ENCODE assay signal across 8 cellular contexts in the genomic region with DNA sequence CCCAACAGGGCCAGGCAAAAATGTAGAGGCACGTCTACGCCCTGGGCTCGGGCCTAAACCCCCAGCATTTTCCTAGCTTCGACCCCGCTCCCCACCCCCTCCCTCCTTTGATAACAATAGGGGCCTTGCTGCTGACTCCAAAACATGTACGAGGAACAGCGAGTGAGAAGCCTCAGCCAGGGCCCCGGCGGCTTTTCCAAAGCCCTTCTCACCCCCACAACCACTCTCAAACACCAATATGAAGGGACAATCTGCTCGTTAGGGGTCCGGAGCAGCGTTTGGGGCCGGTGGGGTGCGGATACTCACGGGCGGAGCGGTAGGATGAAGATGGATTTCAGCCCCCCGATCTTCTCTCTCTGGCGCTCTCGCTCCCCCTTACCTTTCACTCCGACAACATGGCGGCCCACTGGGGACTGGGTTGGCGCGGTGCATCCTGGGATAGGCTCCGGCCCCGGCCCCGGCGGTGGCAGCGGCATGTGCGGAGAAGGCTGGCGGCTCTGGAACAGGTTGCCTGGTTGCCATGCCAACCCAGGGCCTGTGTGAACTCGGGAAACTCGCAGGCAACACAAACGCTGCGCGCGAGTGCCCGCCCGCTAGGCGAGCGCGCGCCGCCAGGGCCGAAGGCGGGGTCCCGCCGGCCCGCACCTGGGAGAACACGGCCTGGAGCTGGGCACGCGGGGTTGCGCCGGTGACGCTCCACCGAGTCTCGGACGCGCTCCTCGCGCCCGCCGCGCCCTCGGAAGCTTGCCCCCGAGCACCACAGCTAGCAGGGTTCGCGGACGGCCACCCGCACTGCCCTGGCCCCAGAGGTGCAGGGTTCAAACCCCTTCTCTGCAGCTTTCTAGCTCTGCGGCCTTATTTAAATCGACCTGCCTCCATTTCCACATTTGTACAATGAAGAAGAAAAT. TPM values are rescaled to one million over a fixed set of nuclear protein-coding genes. Genes with fewer than 3 reads are reported as not detected.
DNase-seq lines count a peak whose midpoint lies in the region; ATAC-seq and TF ChIP-seq lines count a peak whose summit lies in the region.

A gene with protein sequence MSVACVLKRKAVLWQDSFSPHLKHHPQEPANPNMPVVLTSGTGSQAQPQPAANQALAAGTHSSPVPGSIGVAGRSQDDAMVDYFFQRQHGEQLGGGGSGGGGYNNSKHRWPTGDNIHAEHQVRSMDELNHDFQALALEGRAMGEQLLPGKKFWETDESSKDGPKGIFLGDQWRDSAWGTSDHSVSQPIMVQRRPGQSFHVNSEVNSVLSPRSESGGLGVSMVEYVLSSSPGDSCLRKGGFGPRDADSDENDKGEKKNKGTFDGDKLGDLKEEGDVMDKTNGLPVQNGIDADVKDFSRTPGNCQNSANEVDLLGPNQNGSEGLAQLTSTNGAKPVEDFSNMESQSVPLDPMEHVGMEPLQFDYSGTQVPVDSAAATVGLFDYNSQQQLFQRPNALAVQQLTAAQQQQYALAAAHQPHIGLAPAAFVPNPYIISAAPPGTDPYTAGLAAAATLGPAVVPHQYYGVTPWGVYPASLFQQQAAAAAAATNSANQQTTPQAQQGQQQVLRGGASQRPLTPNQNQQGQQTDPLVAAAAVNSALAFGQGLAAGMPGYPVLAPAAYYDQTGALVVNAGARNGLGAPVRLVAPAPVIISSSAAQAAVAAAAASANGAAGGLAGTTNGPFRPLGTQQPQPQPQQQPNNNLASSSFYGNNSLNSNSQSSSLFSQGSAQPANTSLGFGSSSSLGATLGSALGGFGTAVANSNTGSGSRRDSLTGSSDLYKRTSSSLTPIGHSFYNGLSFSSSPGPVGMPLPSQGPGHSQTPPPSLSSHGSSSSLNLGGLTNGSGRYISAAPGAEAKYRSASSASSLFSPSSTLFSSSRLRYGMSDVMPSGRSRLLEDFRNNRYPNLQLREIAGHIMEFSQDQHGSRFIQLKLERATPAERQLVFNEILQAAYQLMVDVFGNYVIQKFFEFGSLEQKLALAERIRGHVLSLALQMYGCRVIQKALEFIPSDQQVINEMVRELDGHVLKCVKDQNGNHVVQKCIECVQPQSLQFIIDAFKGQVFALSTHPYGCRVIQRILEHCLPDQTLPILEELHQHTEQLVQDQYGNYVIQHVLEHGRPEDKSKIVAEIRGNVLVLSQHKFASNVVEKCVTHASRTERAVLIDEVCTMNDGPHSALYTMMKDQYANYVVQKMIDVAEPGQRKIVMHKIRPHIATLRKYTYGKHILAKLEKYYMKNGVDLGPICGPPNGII (minus strand): TSS at position 408 of the 908 bp plus-strand sequence. CDS start 6,151 bp downstream, outside the sequence.

- POLR2A ChIA-PET in RWPE1 (lab: Yijun Ruan, JAX; ENCODE audit: low non-redundant PET): no interaction called here

- H3K27me3 Mint-ChIP-seq in activated T-helper 2 cell treated with anti-CD3 and anti-CD28 coated beads, Interferon-gamma antibody, Interleukin-2, Interleukin-4, amounts not matched to agents 10 μg/mL and 5 μg/mL and 100 μg/mL, durations not matched to agents 14 hours and 24 hours and 36 hours (ENCODE audit: low read depth): no peaks in the 10 kb centered on the region
- no peaks in the 10 kb centered on the region for H3K27me3 Mint-ChIP-seq in natural killer cell treated with Interleukin-12 subunit alpha and Interleukin-12 subunit beta and Interleukin-15 and Interleukin-18, amount 100 ng/mL, for 72 hours

- H3K4me1 Mint-ChIP-seq in activated T-helper 2 cell treated with anti-CD3 and anti-CD28 coated beads, Interferon-gamma antibody, Interleukin-2, Interleukin-4, amounts not matched to agents 10 μg/mL and 5 μg/mL and 100 μg/mL, durations not matched to agents 14 hours and 24 hours and 36 hours (ENCODE audit: low read depth): peaks cover 20% of the 10 kb centered on the region
- H3K4me1 Mint-ChIP-seq in natural killer cell treated with Interleukin-12 subunit alpha and Interleukin-12 subunit beta and Interleukin-15 and Interleukin-18, amount 100 ng/mL, for 72 hours (ENCODE audit: low read depth in 2 of 2): peaks cover 24 to 27% of the 10 kb centered on the region in 2 donors

- H3K4me3 ChIP-seq in LNCaP clone FGC (ENCODE audit: low read depth, low read length): peak within 1 kb of the TSS; percentile 89

- H3K27ac ChIP-seq in RWPE1: peak within 1 kb of the TSS; percentile 96

- H3K36me3 Mint-ChIP-seq in activated T-helper 2 cell treated with anti-CD3 and anti-CD28 coated beads, Interferon-gamma antibody, Interleukin-2, Interleukin-4, amounts not matched to agents 10 μg/mL and 5 μg/mL and 100 μg/mL, durations not matched to agents 14 hours and 24 hours and 36 hours (ENCODE audit: low read depth): peaks cover 25% of the 10 kb centered on the region
- H3K36me3 Mint-ChIP-seq in natural killer cell treated with Interleukin-12 subunit alpha and Interleukin-12 subunit beta and Interleukin-15 and Interleukin-18, amount 100 ng/mL, for 72 hours: peaks cover 13% of the 10 kb centered on the region

- CTCF ChIA-PET in RWPE1 (lab: Yijun Ruan, JAX): interaction anchor here (0.8 kb wide), 1 partner anchor 97 kb away, joined by 3 read pairs; no protein-coding TSS in a partner anchor

- H3K27ac Mint-ChIP-seq in activated T-helper 2 cell treated with anti-CD3 and anti-CD28 coated beads, Interferon-gamma antibody, Interleukin-2, Interleukin-4, amounts not matched to agents 10 μg/mL and 5 μg/mL and 100 μg/mL, durations not matched to agents 14 hours and 24 hours and 36 hours: peak within 1 kb of the TSS; percentile 96
- H3K27ac Mint-ChIP-seq in natural killer cell treated with Interleukin-12 subunit alpha and Interleukin-12 subunit beta and Interleukin-15 and Interleukin-18, amount 100 ng/mL, for 72 hours: peak within 1 kb of the TSS; percentile 97 to 99

- intact Hi-C loops in activated T-helper 2 cell treated with anti-CD3 and anti-CD28 coated beads, Interferon-gamma antibody, Interleukin-2, Interleukin-4, amounts not matched to agents 10 μg/mL and 5 μg/mL and 100 μg/mL, durations not matched to agents 14 hours and 24 hours and 36 hours (cut with micrococcal nuclease): loop anchor here (1.0 to 2.0 kb wide), 4 partner anchors 11 to 232 kb away; a partner anchor contains a TSS

- TF ChIP-seq CTCF in LNCaP clone FGC (IDR thresholded peaks at IDR 0.05; ENCODE audit: control insufficient read depth, extremely low read depth, insufficient read depth): no peak
- TF ChIP-seq CTCF in RWPE1 (conservative IDR thresholded peaks at IDR 0.05; ENCODE audit: low read depth): no peak

- peak; percentile 98 for DNase-seq in EH (ENCODE audit: low read depth)
- peak; percentile 89 for DNase-seq in GOT3 (lab: John Stamatoyannopoulos, UW)
- peak; percentile 97 for DNase-seq in LNCaP clone FGC (ENCODE audit: low read depth)
- peak; percentile 95 for DNase-seq in RWPE1 (ENCODE audit: low spot score)
- DNase-seq in activated T-helper 2 cell treated with anti-CD3 and anti-CD28 coated beads, Interferon-gamma antibody, Interleukin-2, Interleukin-4, amounts not matched to agents 10 μg/mL and 5 μg/mL and 100 μg/mL, durations not matched to agents 14 hours and 24 hours and 36 hours (ENCODE audit: low spot score): peak; percentile 98
- peak; percentile 93 for DNase-seq in fibroblast of peridontal ligament (ENCODE audit: extremely low read depth)
- DNase-seq in natural killer cell treated with Interleukin-12 subunit alpha and Interleukin-12 subunit beta and Interleukin-15 and Interleukin-18, amount 100 ng/mL, for 72 hours (ENCODE audit: low spot score): peak; percentile 98
- peak; percentile 99 for DNase-seq in stimulated activated naive CD8-positive, alpha-beta T cell treated with anti-CD3 and anti-CD28 coated beads, Interleukin-15, Interleukin-2, amounts not matched to agents 100 U/mL and 50 U/mL, for 24 hours

- peak within 1 kb of the TSS; percentile 99 for H3K4me3 Mint-ChIP-seq in activated T-helper 2 cell treated with anti-CD3 and anti-CD28 coated beads, Interferon-gamma antibody, Interleukin-2, Interleukin-4, amounts not matched to agents 10 μg/mL and 5 μg/mL and 100 μg/mL, durations not matched to agents 14 hours and 24 hours and 36 hours (ENCODE audit: low read depth)
- peak within 1 kb of the TSS; percentile 92 for H3K4me3 Mint-ChIP-seq in natural killer cell treated with Interleukin-12 subunit alpha and Interleukin-12 subunit beta and Interleukin-15 and Interleukin-18, amount 100 ng/mL, for 72 hours

- no peaks in the 10 kb centered on the region for H3K9me3 Mint-ChIP-seq in activated T-helper 2 cell treated with anti-CD3 and anti-CD28 coated beads, Interferon-gamma antibody, Interleukin-2, Interleukin-4, amounts not matched to agents 10 μg/mL and 5 μg/mL and 100 μg/mL, durations not matched to agents 14 hours and 24 hours and 36 hours
- no peaks in the 10 kb centered on the region for H3K9me3 Mint-ChIP-seq in natural killer cell treated with Interleukin-12 subunit alpha and Interleukin-12 subunit beta and Interleukin-15 and Interleukin-18, amount 100 ng/mL, for 72 hours

- ATAC-seq in natural killer cell treated with Interleukin-12 subunit alpha and Interleukin-12 subunit beta and Interleukin-15 and Interleukin-18, amount 100 ng/mL, for 72 hours: peak; percentile 99 to 100
- peak; percentile 99 for ATAC-seq in stimulated activated naive CD8-positive, alpha-beta T cell treated with anti-CD3 and anti-CD28 coated beads, Interleukin-15, Interleukin-2, amounts not matched to agents 100 U/mL and 50 U/mL, for 24 hours

RNA-seq across cellular contexts. Expression of the gene that starts here (rescaled TPM):
- 121 and 125 TPM in 2 replicates for total RNA-seq in activated T-helper 2 cell treated with anti-CD3 and anti-CD28 coated beads, Interferon-gamma antibody, Interleukin-2, Interleukin-4, amounts not matched to agents 10 μg/mL and 5 μg/mL and 100 μg/mL, durations not matched to agents 14 hours and 24 hours and 36 hours
- total RNA-seq in natural killer cell treated with Interleukin-12 subunit alpha and Interleukin-12 subunit beta and Interleukin-15 and Interleukin-18, amount 100 ng/mL, for 72 hours: 100 to 1,000 TPM; 134 to 180 TPM

Comparison
In these comparisons a context has a peak if more than half of its experiments do, and no peak if none do; other contexts are left out.
1. Peak in every context shown above with its lines: DNase-seq, ATAC-seq, H3K4me3 ChIP-seq and H3K27ac ChIP-seq.